ENCODE assay signal across 10 cellular contexts in the genomic region with DNA sequence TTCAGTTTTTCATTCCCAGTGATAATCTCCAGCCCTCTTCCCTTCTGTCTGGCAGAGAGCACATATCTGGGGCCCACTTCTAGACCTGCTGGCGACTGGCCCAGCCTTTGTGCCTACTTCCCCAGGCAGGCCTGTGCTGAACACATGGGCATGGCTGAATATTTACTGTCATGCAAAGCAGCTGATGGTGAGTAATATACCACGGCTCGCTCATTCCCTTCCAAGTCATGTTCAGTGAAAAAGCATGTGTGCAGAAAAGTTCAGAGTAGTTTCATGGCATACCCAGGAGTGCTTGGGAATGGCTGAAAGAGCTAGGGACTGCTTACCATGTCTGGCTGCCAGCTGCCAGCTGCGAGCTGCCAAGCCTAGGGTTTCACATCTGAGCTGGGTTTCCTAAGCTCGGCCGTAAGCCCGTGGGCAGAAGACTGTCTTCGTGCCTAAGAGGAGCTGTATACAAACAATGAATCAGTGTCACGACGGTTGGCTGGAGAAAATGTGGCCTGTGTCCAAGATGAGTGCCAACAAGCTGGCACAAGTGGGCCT.
A peak's percentile ranks its signal among the peaks of the same experiment; 100 is the strongest.
DNase-seq lines count a peak whose midpoint lies in the region; TF ChIP-seq lines count a peak whose summit lies in the region.
"Had no signal": no experiment of that assay in that cellular context is flagged by ENCODE, and none has a peak within 500 bp of the region (broad histone marks: within the 10 kb centered on the region; RNA-seq: fewer than 3 reads in every experiment).

No MANE protein-coding gene starts in this region.

- peaks cover 0 to 9% (median 0%) of the 10 kb centered on the region in 4 donors for H3K4me1 ChIP-seq in esophagus muscularis mucosa

- WGBS in esophagus muscularis mucosa, result 66% methylated on average over 6 of the region's 10 CpGs

- no peak for TF ChIP-seq POLR2A in esophagus muscularis mucosa (IDR thresholded peaks at IDR 0.05; ENCODE audit: low read depth)

- H3K9me3 ChIP-seq in esophagus muscularis mucosa, result peaks cover 0 to 7% (median 0%) of the 10 kb centered on the region in 4 donors

- no peaks in the 10 kb centered on the region for H3K36me3 ChIP-seq in esophagus muscularis mucosa

- no peak for TF ChIP-seq EP300 in esophagus muscularis mucosa (IDR thresholded peaks at IDR 0.05)

- intact Hi-C loops in esophagus muscularis mucosa (cut with DNase I) (no loop called here), posterior cingulate gyrus (cut with DNase I) (no loop called here)

- no peak overlapping the region for H3K27ac ChIP-seq in esophagus muscularis mucosa (replicated peaks in 1 of 4)

- no peaks in the 10 kb centered on the region for H3K27me3 ChIP-seq in esophagus muscularis mucosa

- no peak overlapping the region for H3K4me3 ChIP-seq in esophagus muscularis mucosa
- H3K4me3 ChIP-seq: lung had no signal

- TF ChIP-seq CTCF in esophagus muscularis mucosa (IDR thresholded peaks at IDR 0.05), result no peak

- DNase-seq in ELR (ENCODE audit: low read depth) (peak; percentile 0), NCI-H446 (lab: John Stamatoyannopoulos, UW) (peak; percentile 25 to 63), esophagus muscularis mucosa (ENCODE audit: extremely low spot score) (peak; percentile 57), posterior cingulate gyrus (peak; percentile 51 to 95 (median 68)), T-helper 1 cell (no peak), activated gamma-delta T cell treated with Interleukin-2 at 50 U/mL for 16 hours (no peak), AML-193 (lab: John Stamatoyannopoulos, UW) (no peak), mucosa of gallbladder (ENCODE audit: low spot score) (no peak)
- DNase-seq: stimulated activated CD4-positive, alpha-beta T cell treated with anti-CD3 and anti-CD28 coated beads, Interleukin-4, amount 100 ng/mL, for 1 hour had no signal

Comparison
In these comparisons a context has a peak if more than half of its experiments do, and no peak if none do; other contexts are left out.
1. DNase-seq: peak in ELR (single experiment), NCI-H446 (2 of 2), esophagus muscularis mucosa (single experiment) and posterior cingulate gyrus (10 of 10); none in T-helper 1 cell (0 of 5), activated gamma-delta T cell treated with Interleukin-2 at 50 U/mL for 16 hours (single experiment), AML-193 (0 of 2) and mucosa of gallbladder (single experiment).